ENCODE assay signal across 8 cellular contexts in genomic region chr13:74132768-74133656, GRCh38. TPM values are rescaled to one million over a fixed set of nuclear protein-coding genes. Genes with fewer than 3 reads are reported as not detected.
DNase-seq lines count a peak whose midpoint lies in the region; ATAC-seq and TF ChIP-seq lines count a peak whose summit lies in the region.

No MANE protein-coding gene starts in this region.

- H3K9me3 ChIP-seq in body of pancreas: no peaks in the 10 kb centered on the region
- H3K9me3 ChIP-seq in spleen: no peaks in the 10 kb centered on the region

- DNase-seq in NCI-H2171 (lab: John Stamatoyannopoulos, UW): peak; percentile 7
- DNase-seq in NCI-H2171 treated with DMSO at 0.1 percent for 48 hours (lab: John Stamatoyannopoulos, UW): no peak
- peak; percentile 26 for DNase-seq in T-helper 9 cell
- peak in 2 of 4 donors; percentile 8 to 26 for DNase-seq in body of pancreas
- DNase-seq in iris pigment epithelial cell (ENCODE audit: low read depth): peak; percentile 56
- DNase-seq in spleen: peak; percentile 87
- no peak for DNase-seq in SIG-M5 treated with dmso at 0.1 percent for 504 hours (lab: John Stamatoyannopoulos, UW; ENCODE audit: unreplicated experiment)
- no peak for DNase-seq in NCI-H524 treated with DMSO at 0.1 percent for 48 hours (lab: John Stamatoyannopoulos, UW)

- H3K4me3 ChIP-seq in body of pancreas (peak overlapping the region; percentile 7 to 76), spleen (peak overlapping the region; percentile 82 to 97 (median 88))

- H3K36me3 ChIP-seq in body of pancreas (replicated peaks in 1 of 2; ENCODE audit: insufficient read depth in 1 of 2, low read depth in 2 of 2): no peaks in the 10 kb centered on the region
- H3K36me3 ChIP-seq in spleen: no peaks in the 10 kb centered on the region

- H3K27ac ChIP-seq in body of pancreas (peak overlapping the region; percentile 29 to 91 (median 80)), spleen (peak overlapping the region; percentile 86 to 98 (median 94))

- TF ChIP-seq POLR2A in body of pancreas (IDR thresholded peaks at IDR 0.05) (no peak), spleen (IDR thresholded peaks at IDR 0.05) (no peak)

- ATAC-seq in body of pancreas: no peak

- H3K4me1 ChIP-seq in body of pancreas: peaks cover 28% of the 10 kb centered on the region
- peaks cover 25 to 76% (median 56%) of the 10 kb centered on the region in 6 donors for H3K4me1 ChIP-seq in spleen

- 1% methylated on average over 22 to 34 of the region's 34 CpGs for WGBS in body of pancreas, 2 donors
- WGBS in spleen, 5 donors: 2 to 5% (median 3%) methylated on average over 34 of the region's 34 CpGs

- TF ChIP-seq CTCF in body of pancreas (IDR thresholded peaks at IDR 0.05) (no peak), spleen (IDR thresholded peaks at IDR 0.05 in 8 of 11, conservative IDR thresholded peaks at IDR 0.05 in 3 of 11) (no peak)

- no peaks in the 10 kb centered on the region for H3K27me3 ChIP-seq in body of pancreas
- peaks cover 0 to 24% (median 0%) of the 10 kb centered on the region in 7 donors for H3K27me3 ChIP-seq in spleen (replicated peaks in 1 of 7)

- intact Hi-C loops in body of pancreas (cut with DNase I) (no loop called here), spleen (cut with DNase I; ENCODE audit: low total_unique reads) (loop anchor here (10.0 kb wide), 1 partner anchor 152 kb away; no protein-coding TSS in a partner anchor)

RNA-seq across cellular contexts. Expression of gene KLF12, which starts 1.2 kb away (rescaled TPM):
- 1 to 10 TPM; 2.0 to 2.9 TPM for total RNA-seq in body of pancreas
- total RNA-seq in spleen: 10 to 100 TPM; 27.5 to 46.0 (median 33.9) TPM
- polyA plus RNA-seq in spleen: 1 to 10 TPM; 3.8 to 4.5 (median 3.9) TPM

Comparison
In these comparisons a context has a peak if more than half of its experiments do, and no peak if none do; other contexts are left out.
1. DNase-seq: peak in NCI-H2171 (single experiment), T-helper 9 cell (single experiment), iris pigment epithelial cell (single experiment) and spleen (single experiment); none in NCI-H2171 treated with DMSO at 0.1 percent for 48 hours (single experiment), SIG-M5 treated with dmso at 0.1 percent for 504 hours (single experiment) and NCI-H524 treated with DMSO at 0.1 percent for 48 hours (single experiment).
2. RNA of gene KLF12, which starts 1.2 kb away (total RNA-seq): 27.5 to 46.0 TPM in spleen; 2.0 to 2.9 TPM in body of pancreas; every median in the first group is over 4 times any median in the second.